8 cellular contexts compared by ENCODE assay signal in the genomic region with DNA sequence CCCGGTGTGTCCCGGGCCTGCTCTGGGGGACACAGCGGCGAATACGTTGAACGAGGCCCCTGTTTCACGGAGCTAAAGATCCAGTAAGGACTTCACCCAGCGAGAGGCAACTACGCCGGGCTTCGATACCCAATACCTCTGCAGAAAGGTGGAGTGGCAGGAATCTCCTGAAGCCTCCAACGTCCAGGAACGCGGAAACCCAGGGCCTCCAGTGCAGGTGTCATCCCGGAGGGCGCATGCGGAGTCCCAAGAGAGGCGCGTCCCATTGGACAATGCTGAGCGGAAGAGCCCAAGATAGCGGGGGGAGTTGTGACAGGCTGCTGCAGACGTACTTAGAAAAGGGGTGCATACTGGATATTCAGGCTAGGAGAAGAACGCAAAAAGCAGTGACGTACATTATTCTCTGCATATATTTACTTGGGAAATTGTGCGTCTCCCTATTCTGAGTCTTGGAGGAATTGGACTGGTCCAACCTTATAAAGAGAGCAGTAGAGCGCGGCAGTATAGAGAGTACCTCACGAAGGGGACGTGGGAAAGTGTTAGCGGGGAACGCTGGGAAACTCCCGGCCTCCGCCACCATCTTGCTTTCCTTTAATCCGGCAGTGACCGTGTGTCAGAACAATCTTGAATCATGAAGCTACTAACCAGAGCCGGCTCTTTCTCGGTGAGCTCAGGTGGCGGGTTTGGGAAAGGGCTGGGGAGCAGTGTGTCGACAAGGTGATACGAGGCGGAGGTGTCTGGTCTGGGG. TPM values are rescaled to one million over a fixed set of nuclear protein-coding genes. Genes with fewer than 3 reads are reported as not detected.
A peak's percentile ranks its signal among the peaks of the same experiment; 100 is the strongest.
DNase-seq lines count a peak whose midpoint lies in the region; ATAC-seq and TF ChIP-seq lines count a peak whose summit lies in the region.

A gene (plus strand): TSS at position 569 of the 748 bp plus-strand sequence. CDS start 63 bp downstream, at position 632.

- H3K27ac ChIP-seq in SK-N-SH (ENCODE audit: low read depth in 2 of 2, low read length in 1 of 2): peak within 1 kb of the TSS; percentile 84 to 97
- H3K27ac ChIP-seq in suprapubic skin: peak within 1 kb of the TSS; percentile 97

- POLR2A ChIA-PET in GM10248 (lab: Yijun Ruan, JAX): interaction anchor here (0.5 to 1.0 kb wide), 3 partner anchors 236 to 316 kb away, joined by 3 read pairs; no protein-coding TSS in a partner anchor
- POLR2A ChIA-PET in SK-N-SH (lab: Yijun Ruan, JAX): interaction anchor here (0.8 kb wide), 1 partner anchor 236 kb away, joined by 3 read pairs; no protein-coding TSS in a partner anchor

- peak within 1 kb of the TSS; percentile 92 for H3K9ac ChIP-seq in SK-N-SH

- peaks cover 11 to 15% of the 10 kb centered on the region in 2 experiments; a peak in 3 of 4 replicates for H3K4me1 ChIP-seq in SK-N-SH (ENCODE audit: control insufficient read depth in 1 of 2, insufficient read depth in 2 of 2, low read depth in 1 of 2, low read length in 1 of 2)
- peaks cover 42% of the 10 kb centered on the region for H3K4me1 ChIP-seq in suprapubic skin

- H3F3A ChIP-seq in SK-N-SH (replicated peaks; ENCODE audit: insufficient read depth): no peaks in the 10 kb centered on the region

- peak in 1 of 2 donors; percentile 58 for TF ChIP-seq POLR2A in suprapubic skin (IDR thresholded peaks at IDR 0.05)

- H3K36me3 ChIP-seq in SK-N-SH (replicated peaks in 1 of 2; ENCODE audit: control insufficient read depth in 1 of 2, insufficient read depth in 2 of 2, low read length in 1 of 2) (peaks cover 11 to 20% of the 10 kb centered on the region in 2 experiments), suprapubic skin (peaks cover 19% of the 10 kb centered on the region)

- TF ChIP-seq EP300 in SK-N-SH (IDR thresholded peaks at IDR 0.05; ENCODE audit: borderline replicate concordance in 1 of 2, low read depth in 1 of 2, low read length in 1 of 2) (peak in 1 of 2 experiments; percentile 57; a peak in 1 of 4 replicates), suprapubic skin (IDR thresholded peaks at IDR 0.05) (no peak)

- H3K4me3 ChIP-seq in SK-N-SH (ENCODE audit: low read depth in 2 of 2, low read length in 1 of 2): peak within 1 kb of the TSS; percentile 95 to 97
- H3K4me3 ChIP-seq in suprapubic skin: peak within 1 kb of the TSS; percentile 76

- H3K9me3 ChIP-seq in SK-N-SH: no peaks in the 10 kb centered on the region
- no peaks in the 10 kb centered on the region for H3K9me3 ChIP-seq in suprapubic skin

- peak within 1 kb of the TSS; percentile 98 for H2AFZ ChIP-seq in SK-N-SH (ENCODE audit: low read depth)

- TF ChIP-seq CTCF in GM10248 (IDR thresholded peaks at IDR 0.05; ENCODE audit: control extremely low read depth, extremely low read depth, low read depth, missing control alignments) (no peak), SK-N-SH (IDR thresholded peaks at IDR 0.05) (no peak), suprapubic skin (IDR thresholded peaks at IDR 0.05) (no peak)

- ATAC-seq in HG02610 (IDR thresholded peaks at IDR 0.05; ENCODE audit: unreplicated experiment): peak; percentile 83

- CTCF ChIA-PET in GM10248 (lab: Yijun Ruan, JAX) (interaction anchor here (0.9 to 2.6 kb wide), 5 partner anchors 11 to 236 kb away, joined by 3 to 21 read pairs (median 6); no protein-coding TSS in a partner anchor), SK-N-SH (lab: Yijun Ruan, JAX) (interaction anchor here (1.0 to 3.4 kb wide), 4 partner anchors 9 to 236 kb away, joined by 3 to 16 read pairs (median 10); no protein-coding TSS in a partner anchor)

- H3K9me2 ChIP-seq in SK-N-SH: no peaks in the 10 kb centered on the region

- 1% methylated on average over 41 of the region's 41 CpGs for WGBS in SK-N-SH (ENCODE audit: low lambda C conversion rate)
- WGBS in suprapubic skin: under 1% methylated on average over 32 of the region's 41 CpGs

- H3K79me2 ChIP-seq in SK-N-SH (ENCODE audit: insufficient read depth): peaks cover 70% of the 10 kb centered on the region

- no peaks in the 10 kb centered on the region; the same call in 1 of the 2 replicates for H4K20me1 ChIP-seq in SK-N-SH (ENCODE audit: insufficient read depth)

- TF ChIP-seq RAD21 in SK-N-SH (IDR thresholded peaks at IDR 0.05; ENCODE audit: low read length): no peak

- DNase-seq in GM10248 (ENCODE audit: extremely low spot score) (peak; percentile 90), NCI-H1092 (lab: John Stamatoyannopoulos, UW) (peak; percentile 94), SK-N-SH (peak; percentile 86), glomerular endothelial cell (ENCODE audit: extremely low read depth, low read depth, low spot score) (peak; percentile 94), occipital lobe (lab: John Stamatoyannopoulos, UW) (peak; percentile 90), suprapubic skin (ENCODE audit: low spot score in 2 of 2) (peak; percentile 92 to 95)
- peak; percentile 89 for DNase-seq in activated naive CD4-positive, alpha-beta T cell treated with anti-CD3 and anti-CD28 coated beads, Interleukin-2, amount 50 U/mL, for 16 hours

- H3K4me2 ChIP-seq in SK-N-SH: peak within 1 kb of the TSS; percentile 75

- H3K27me3 ChIP-seq in SK-N-SH (ENCODE audit: insufficient read depth) (no peaks in the 10 kb centered on the region), suprapubic skin (no peaks in the 10 kb centered on the region)

TF ChIP-seq in SK-N-SH, 30 proteins besides CTCF, POLR2A, EP300 and RAD21:
- TF ChIP-seq TAF1 (IDR thresholded peaks at IDR 0.05; ENCODE audit: borderline replicate concordance, low read depth, low read length) (peak; percentile 81), EZH2phosphoT487 (IDR thresholded peaks at IDR 0.05; ENCODE audit: borderline replicate concordance, low read depth) (no peak), MEF2A (IDR thresholded peaks at IDR 0.05; ENCODE audit: borderline replicate concordance, low read depth) (no peak), ELF1 (IDR thresholded peaks at IDR 0.05) (peak; percentile 90), SIN3A (IDR thresholded peaks at IDR 0.05; ENCODE audit: borderline replicate concordance, low read depth, low read length) (peak; percentile 45; the same call in 1 of the 2 replicates), YY1 (IDR thresholded peaks at IDR 0.05; ENCODE audit: low read depth) (peak; percentile 92), JUND (IDR thresholded peaks at IDR 0.05) (peak; percentile 38; the same call in 1 of the 2 replicates), SMC3 (IDR thresholded peaks at IDR 0.05; ENCODE audit: low read depth, low read length) (no peak), CHD2 (IDR thresholded peaks at IDR 0.05; ENCODE audit: low read length, partially characterized antibody) (peak; percentile 47), POLR2AphosphoS5 (IDR thresholded peaks at IDR 0.05; ENCODE audit: low read depth, low read length) (peak; percentile 89), RXRA (IDR thresholded peaks at IDR 0.05; ENCODE audit: borderline replicate concordance, low read depth) (no peak), MXI1 (IDR thresholded peaks at IDR 0.05; ENCODE audit: low read depth, low read length) (peak; percentile 68), GABPA (IDR thresholded peaks at IDR 0.05; ENCODE audit: low read depth) (peak; percentile 5), TCF12 (IDR thresholded peaks at IDR 0.05) (0 out of 2 replicates have a peak, but pooled peaks have one; percentile 14)
- TF ChIP-seq, protein P1, sequence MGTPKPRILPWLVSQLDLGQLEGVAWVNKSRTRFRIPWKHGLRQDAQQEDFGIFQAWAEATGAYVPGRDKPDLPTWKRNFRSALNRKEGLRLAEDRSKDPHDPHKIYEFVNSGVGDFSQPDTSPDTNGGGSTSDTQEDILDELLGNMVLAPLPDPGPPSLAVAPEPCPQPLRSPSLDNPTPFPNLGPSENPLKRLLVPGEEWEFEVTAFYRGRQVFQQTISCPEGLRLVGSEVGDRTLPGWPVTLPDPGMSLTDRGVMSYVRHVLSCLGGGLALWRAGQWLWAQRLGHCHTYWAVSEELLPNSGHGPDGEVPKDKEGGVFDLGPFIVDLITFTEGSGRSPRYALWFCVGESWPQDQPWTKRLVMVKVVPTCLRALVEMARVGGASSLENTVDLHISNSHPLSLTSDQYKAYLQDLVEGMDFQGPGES (IDR thresholded peaks at IDR 0.05; ENCODE audit: low read depth, low read length): no peak
- TF ChIP-seq, protein P2, sequence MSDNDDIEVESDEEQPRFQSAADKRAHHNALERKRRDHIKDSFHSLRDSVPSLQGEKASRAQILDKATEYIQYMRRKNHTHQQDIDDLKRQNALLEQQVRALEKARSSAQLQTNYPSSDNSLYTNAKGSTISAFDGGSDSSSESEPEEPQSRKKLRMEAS (IDR thresholded peaks at IDR 0.05; ENCODE audit: low read depth): peak; percentile 32; the same call in 1 of the 2 replicates

RNA-seq across cellular contexts. Expression of the gene that starts here (rescaled TPM):
- polyA plus RNA-seq in SK-N-SH (2012; rRNA removed): 155 and 220 TPM in 2 replicates
- polyA plus RNA-seq in SK-N-SH (2012; cell fraction: cytosol; rRNA removed): 196 and 210 TPM in 2 replicates
- polyA plus RNA-seq in SK-N-SH (2012; cell fraction: nucleus; rRNA removed): 217 and 225 TPM in 2 replicates
- total RNA-seq in glomerular endothelial cell (134 and 164 TPM in 2 replicates), occipital lobe (301 TPM), suprapubic skin (100 to 1,000 TPM; 109 to 172 (median 139) TPM)

Comparison
In these comparisons a context has a peak if more than half of its experiments do, and no peak if none do; other contexts are left out.
1. Peak in every context shown above with its lines: DNase-seq, ATAC-seq, H3K4me3 ChIP-seq and H3K27ac ChIP-seq.